Comparison of ENCODE assay signal across 18 cellular contexts in genomic region chr11:78653294-78653909, GRCh38.
A peak's percentile ranks its signal among the peaks of the same experiment; 100 is the strongest.
DNase-seq lines count a peak whose midpoint lies in the region; ATAC-seq and TF ChIP-seq lines count a peak whose summit lies in the region.
"Had no signal": no experiment of that assay in that cellular context is flagged by ENCODE, and none has a peak within 500 bp of the region (broad histone marks: within the 10 kb centered on the region; RNA-seq: fewer than 3 reads in every experiment).

No MANE protein-coding gene starts in this region.

- intact Hi-C loops in IMR-90 (cut with micrococcal nuclease) (no loop called here), esophagus muscularis mucosa (cut with DNase I) (no loop called here)

- H3K9me3 Mint-ChIP-seq in osteocyte (ENCODE audit: unreplicated experiment), result no peaks in the 10 kb centered on the region
- H3K9me3 Mint-ChIP-seq: CD14-positive monocyte had no signal

- in situ Hi-C loops in IMR-90 (cut with MboI; ENCODE audit: low sequenced_read_pairs), result loop anchor here (10.0 kb wide), 1 partner anchor 441 kb away; no protein-coding TSS in a partner anchor

- no peak overlapping the region for H2BK15ac ChIP-seq in IMR-90 (ENCODE audit: low read depth, low read length)

- no peak overlapping the region for H3K18ac ChIP-seq in IMR-90 (ENCODE audit: low read depth, low read length)

- no peak overlapping the region for H2BK120ac ChIP-seq in IMR-90 (ENCODE audit: low read depth, low read length)

- no peak overlapping the region for H3K4me2 ChIP-seq in IMR-90 (ENCODE audit: low read depth, low read length)

- H3K36me3 Mint-ChIP-seq in osteocyte (ENCODE audit: unreplicated experiment), result peaks cover 10% of the 10 kb centered on the region
- H3K36me3 Mint-ChIP-seq: CD14-positive monocyte had no signal

- no peak for TF ChIP-seq CTCF in IMR-90 (conservative IDR thresholded peaks at IDR 0.05; ENCODE audit: low read depth, low read length)
- no peak for TF ChIP-seq CTCF in esophagus muscularis mucosa (IDR thresholded peaks at IDR 0.05)
- TF ChIP-seq CTCF in osteocyte (IDR thresholded peaks at IDR 0.05), result no peak

- CTCF ChIA-PET in IMR-90 (lab: Yijun Ruan, JAX), result interaction anchor here (1.3 kb wide), 1 partner anchor 308 kb away, joined by 3 read pairs; no protein-coding TSS in a partner anchor

- no peak overlapping the region for H2AFZ ChIP-seq in IMR-90 (replicated peaks; ENCODE audit: low read length, poor library complexity)

- H4K5ac ChIP-seq in IMR-90 (ENCODE audit: low read depth, low read length), result no peak overlapping the region

- POLR2A ChIA-PET in IMR-90 (lab: Charles Lee; ENCODE audit: unreplicated experiment), result no interaction called here

- H2BK5ac ChIP-seq in IMR-90 (ENCODE audit: low read depth, low read length, poor library complexity, severe bottlenecking), result no peak overlapping the region

- no peak for TF ChIP-seq EP300 in esophagus muscularis mucosa (IDR thresholded peaks at IDR 0.05)

- H3K4ac ChIP-seq in IMR-90 (ENCODE audit: low read depth, low read length), result no peak overlapping the region

- 98% methylated on average over 5 of the region's 11 CpGs; no CpG with 5 or more reads in 1 of the 2 experiments for WGBS in IMR-90 (ENCODE audit: extremely low coverage in 2 of 2, insufficient read length in 1 of 2), 2 experiments
- WGBS in esophagus muscularis mucosa, result 92% methylated on average over 11 of the region's 11 CpGs

- no peak overlapping the region for H4K8ac ChIP-seq in IMR-90 (ENCODE audit: low read depth in 2 of 2, low read length in 2 of 2)

- no peaks in the 10 kb centered on the region for H3K27me3 Mint-ChIP-seq in osteocyte (ENCODE audit: unreplicated experiment)

- no peak overlapping the region for H3K14ac ChIP-seq in IMR-90 (replicated peaks; ENCODE audit: low read depth, low read length)

- H2AK5ac ChIP-seq in IMR-90 (ENCODE audit: low read depth, low read length), result no peak overlapping the region

- BruUV-seq in IMR-90 (replicated peaks; lab: Mats Ljungman, UMichigan), result TSS peak; percentile 38

- peak; percentile 32 for DNase-seq in activated CD8-positive, alpha-beta memory T cell treated with anti-CD3 and anti-CD28 coated beads for 24 hours
- no peak for DNase-seq in activated CD8-positive, alpha-beta memory T cell treated with anti-CD3 and anti-CD28 coated beads, Interleukin-2, amount 50 U/mL, for 48 hours
- no peak for DNase-seq in IMR-90
- peak; percentile 75 for DNase-seq in esophagus muscularis mucosa (ENCODE audit: extremely low spot score)
- DNase-seq in osteocyte (ENCODE audit: extremely low spot score, unreplicated experiment), result peak; percentile 59
- no peak for DNase-seq in hippocampal formation (lab: John Stamatoyannopoulos, UW)
- no peak for DNase-seq in stimulated activated CD4-positive, alpha-beta T cell treated with anti-CD3 and anti-CD28 coated beads, Interleukin-15, amount 100 ng/mL, for 24 hours
- DNase-seq: COR-L47, KBM-7, NCI-H1048, NCI-H226, NCI-H526 treated with DMSO at 0.1 percent for 48 hours, OCI-M1 had no signal

- H3K56ac ChIP-seq in IMR-90 (ENCODE audit: extremely low read depth, insufficient read depth, low read length), result no peak overlapping the region

- no peak overlapping the region for H4K91ac ChIP-seq in IMR-90 (ENCODE audit: insufficient read depth, low read depth, low read length)

- H3K27ac ChIP-seq in IMR-90 (ENCODE audit: insufficient read depth, low read length) (no peak overlapping the region), esophagus muscularis mucosa (replicated peaks in 1 of 4) (no peak overlapping the region)
- H3K27ac ChIP-seq: HL-60, RWPE1 had no signal

- H3K9me3 ChIP-seq in IMR-90 (ENCODE audit: control insufficient read depth, insufficient read depth, low read length) (no peaks in the 10 kb centered on the region), esophagus muscularis mucosa (no peaks in the 10 kb centered on the region)

- no peak for TF ChIP-seq RAD21 in IMR-90 (IDR thresholded peaks at IDR 0.05; ENCODE audit: low read length)

- no peak for TF ChIP-seq POLR2A in IMR-90 (IDR thresholded peaks at IDR 0.05; ENCODE audit: low read depth, low read length)
- TF ChIP-seq POLR2A in esophagus muscularis mucosa (IDR thresholded peaks at IDR 0.05; ENCODE audit: low read depth), result no peak

- H3K79me1 ChIP-seq in IMR-90 (ENCODE audit: low read depth in 1 of 2, low read length in 2 of 2), result no peaks in the 10 kb centered on the region

- H2BK20ac ChIP-seq in IMR-90 (ENCODE audit: low read depth, low read length), result no peak overlapping the region

- H3K36me3 ChIP-seq in IMR-90 (ENCODE audit: control insufficient read depth, insufficient read depth, low read length) (peaks cover 2% of the 10 kb centered on the region; the same call in 1 of the 2 replicates), esophagus muscularis mucosa (peaks cover 0 to 4% (median 0%) of the 10 kb centered on the region in 4 donors)

- no peak for ATAC-seq in IMR-90 (ENCODE audit: low read depth)
- ATAC-seq in HG03342 (IDR thresholded peaks at IDR 0.05; ENCODE audit: unreplicated experiment), result no peak
- ATAC-seq: HCT116 had no signal

- H3K9me1 ChIP-seq in IMR-90 (ENCODE audit: insufficient read depth, low read length), result no peaks in the 10 kb centered on the region; the same call in 1 of the 2 replicates

- H3K4me3 ChIP-seq in IMR-90 (ENCODE audit: insufficient read depth, low read depth, low read length) (no peak overlapping the region), esophagus muscularis mucosa (no peak overlapping the region)

- no peak overlapping the region for H3K9ac ChIP-seq in IMR-90 (ENCODE audit: low read depth, low read length)

- dilution Hi-C loops in IMR-90 (cut with HindIII; ENCODE audit: low sequenced_read_pairs, unreplicated experiment), result no loop called here

- no peaks in the 10 kb centered on the region for H3K27me3 ChIP-seq in IMR-90 (ENCODE audit: control insufficient read depth, insufficient read depth, low read length)
- H3K27me3 ChIP-seq in esophagus muscularis mucosa, result no peaks in the 10 kb centered on the region

- no peak overlapping the region for H3K4me3 Mint-ChIP-seq in osteocyte (ENCODE audit: unreplicated experiment)
- H3K4me3 Mint-ChIP-seq: CD14-positive monocyte had no signal

- H2AK9ac ChIP-seq in IMR-90 (replicated peaks; ENCODE audit: low read depth, low read length, poor library complexity), result no peak overlapping the region

- H3K4me1 Mint-ChIP-seq in osteocyte (ENCODE audit: unreplicated experiment), result peaks cover 36% of the 10 kb centered on the region
- H3K4me1 Mint-ChIP-seq: CD14-positive monocyte had no signal

- peak overlapping the region; percentile 80 for H3K27ac Mint-ChIP-seq in osteocyte (ENCODE audit: unreplicated experiment)
- H3K27ac Mint-ChIP-seq: CD14-positive monocyte had no signal

- H3K4me1 ChIP-seq in IMR-90 (ENCODE audit: control insufficient read depth, insufficient read depth, low read length) (no peaks in the 10 kb centered on the region; the same call in 1 of the 2 replicates), esophagus muscularis mucosa (no peaks in the 10 kb centered on the region)

- H3K23ac ChIP-seq in IMR-90 (ENCODE audit: low read depth, low read length), result no peak overlapping the region

- H4K20me1 ChIP-seq in IMR-90 (ENCODE audit: insufficient read depth, low read length), result no peaks in the 10 kb centered on the region

TF ChIP-seq in IMR-90, 13 proteins besides CTCF, POLR2A, EP300 and RAD21:
- TF ChIP-seq BHLHE40 (IDR thresholded peaks at IDR 0.05; ENCODE audit: low read depth, low read length) (no peak), MAZ (IDR thresholded peaks at IDR 0.05; ENCODE audit: borderline replicate concordance, low read depth, low read length) (no peak), CEBPB (IDR thresholded peaks at IDR 0.05; ENCODE audit: low read depth, low read length) (no peak), SMC3 (IDR thresholded peaks at IDR 0.05; ENCODE audit: low read depth, low read length) (no peak), ELK1 (IDR thresholded peaks at IDR 0.05; ENCODE audit: borderline replicate concordance, low read depth, low read length) (no peak), MAFK (IDR thresholded peaks at IDR 0.05; ENCODE audit: low read depth, low read length) (no peak), CHD1 (IDR thresholded peaks at IDR 0.05; ENCODE audit: low read depth, low read length) (no peak), USF2 (IDR thresholded peaks at IDR 0.05; ENCODE audit: low read depth, low read length) (no peak), MXI1 (IDR thresholded peaks at IDR 0.05; ENCODE audit: borderline replicate concordance, low read depth, low read length) (no peak), FOS (IDR thresholded peaks at IDR 0.05; ENCODE audit: low read depth, low read length) (no peak), NFE2L2 (IDR thresholded peaks at IDR 0.05; ENCODE audit: low read depth, low read length) (no peak), RFX5 (IDR thresholded peaks at IDR 0.05; ENCODE audit: low read depth, low read length) (no peak), RCOR1 (IDR thresholded peaks at IDR 0.05; ENCODE audit: insufficient replicate concordance, low read length) (no peak)

Comparison
In these comparisons a context has a peak if more than half of its experiments do, and no peak if none do; other contexts are left out.
1. DNase-seq: peak in activated CD8-positive, alpha-beta memory T cell treated with anti-CD3 and anti-CD28 coated beads for 24 hours (single experiment), esophagus muscularis mucosa (single experiment) and osteocyte (single experiment); none in activated CD8-positive, alpha-beta memory T cell treated with anti-CD3 and anti-CD28 coated beads, Interleukin-2, amount 50 U/mL, for 48 hours (single experiment), IMR-90 (single experiment), hippocampal formation (0 of 2) and stimulated activated CD4-positive, alpha-beta T cell treated with anti-CD3 and anti-CD28 coated beads, Interleukin-15, amount 100 ng/mL, for 24 hours (single experiment).